In genomic region chr16:8924214-8924613, GRCh38 we compare ENCODE assay signal across 10 cellular contexts.
DNase-seq lines count a peak whose midpoint lies in the region; ATAC-seq and TF ChIP-seq lines count a peak whose summit lies in the region.
"Had no signal": no experiment of that assay in that cellular context is flagged by ENCODE, and none has a peak within 500 bp of the region (broad histone marks: within the 10 kb centered on the region; RNA-seq: fewer than 3 reads in every experiment).

No MANE protein-coding gene starts in this region.

- peak overlapping the region; percentile 59 to 92 for H3K27ac Mint-ChIP-seq in effector memory CD8-positive, alpha-beta T cell
- H3K27ac Mint-ChIP-seq in nephron progenitor cell = peak overlapping the region; percentile 46
- H3K27ac Mint-ChIP-seq: HFFc6 had no signal

- TF ChIP-seq CTCF in nephron progenitor cell (IDR thresholded peaks at IDR 0.05) = no peak

- DNase-seq in effector memory CD8-positive, alpha-beta T cell = no peak
- DNase-seq in nephron progenitor cell (no peak), NCI-H187 treated with DMSO at 0.1 percent for 48 hours (lab: John Stamatoyannopoulos, UW) (no peak), NCI-H748 (lab: John Stamatoyannopoulos, UW; ENCODE audit: unreplicated experiment) (no peak)
- DNase-seq: COR-L47, HFFc6, NCI-H510A had no signal

- H3K27me3 Mint-ChIP-seq in effector memory CD8-positive, alpha-beta T cell = no peaks in the 10 kb centered on the region
- no peaks in the 10 kb centered on the region for H3K27me3 Mint-ChIP-seq in nephron progenitor cell (ENCODE audit: low read depth, poor library complexity)

- H3K9me3 Mint-ChIP-seq in effector memory CD8-positive, alpha-beta T cell = no peaks in the 10 kb centered on the region
- no peaks in the 10 kb centered on the region for H3K9me3 Mint-ChIP-seq in nephron progenitor cell
- H3K9me3 Mint-ChIP-seq: HFFc6 had no signal

- H3K4me1 Mint-ChIP-seq in effector memory CD8-positive, alpha-beta T cell (ENCODE audit: low read depth in 2 of 2) = peaks cover 31 to 45% of the 10 kb centered on the region in 2 donors
- H3K4me1 Mint-ChIP-seq in nephron progenitor cell = peaks cover 17% of the 10 kb centered on the region

- peak; percentile 58 for ATAC-seq in GM18511 (IDR thresholded peaks at IDR 0.05; ENCODE audit: unreplicated experiment)
- peak; percentile 36 for ATAC-seq in HG03565 (IDR thresholded peaks at IDR 0.05; ENCODE audit: unreplicated experiment)
- no peak for ATAC-seq in effector memory CD8-positive, alpha-beta T cell (replicated peaks)
- ATAC-seq in HG03520 (IDR thresholded peaks at IDR 0.05; ENCODE audit: unreplicated experiment) = no peak

- H3K4me3 Mint-ChIP-seq in effector memory CD8-positive, alpha-beta T cell = no peak overlapping the region
- no peak overlapping the region for H3K4me3 Mint-ChIP-seq in nephron progenitor cell
- H3K4me3 Mint-ChIP-seq: HFFc6 had no signal

- peaks cover 81% of the 10 kb centered on the region for H3K36me3 Mint-ChIP-seq in effector memory CD8-positive, alpha-beta T cell (ENCODE audit: insufficient read depth)
- peaks cover 65% of the 10 kb centered on the region for H3K36me3 Mint-ChIP-seq in nephron progenitor cell (ENCODE audit: low read depth)

Comparison
In these comparisons a context has a peak if more than half of its experiments do, and no peak if none do; other contexts are left out.
1. ATAC-seq: peak in GM18511 (single experiment) and HG03565 (single experiment); none in effector memory CD8-positive, alpha-beta T cell (single experiment) and HG03520 (single experiment).